Comparison of ENCODE assay signal across 1 cellular context in the genomic region with DNA sequence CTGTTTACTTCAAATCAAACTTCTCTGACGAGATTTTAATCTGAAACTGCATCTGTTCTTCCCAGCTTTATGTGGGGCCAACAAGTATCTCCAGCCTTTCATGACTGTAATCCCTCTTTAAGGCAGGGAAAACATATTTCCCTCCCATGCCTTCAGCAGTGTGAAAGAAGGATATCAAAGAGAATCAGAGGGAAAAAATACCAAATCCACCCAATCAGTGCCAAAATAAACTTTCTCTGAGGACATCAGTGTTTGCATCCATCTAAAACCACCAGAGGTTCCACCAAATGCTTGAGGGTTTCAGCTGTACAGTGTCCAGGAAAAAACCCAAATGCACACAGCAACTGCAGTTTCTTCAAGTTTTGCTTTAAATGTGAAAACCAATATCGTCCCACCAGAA.
TF ChIP-seq lines count a peak whose summit lies in the region.

No MANE protein-coding gene starts in this region.

TF ChIP-seq in IMR-90, 13 proteins besides CTCF, POLR2A, EP300 and RAD21:
- no peak for TF ChIP-seq NFE2L2 (IDR thresholded peaks at IDR 0.05; ENCODE audit: low read depth, low read length)
- TF ChIP-seq, protein P1, sequence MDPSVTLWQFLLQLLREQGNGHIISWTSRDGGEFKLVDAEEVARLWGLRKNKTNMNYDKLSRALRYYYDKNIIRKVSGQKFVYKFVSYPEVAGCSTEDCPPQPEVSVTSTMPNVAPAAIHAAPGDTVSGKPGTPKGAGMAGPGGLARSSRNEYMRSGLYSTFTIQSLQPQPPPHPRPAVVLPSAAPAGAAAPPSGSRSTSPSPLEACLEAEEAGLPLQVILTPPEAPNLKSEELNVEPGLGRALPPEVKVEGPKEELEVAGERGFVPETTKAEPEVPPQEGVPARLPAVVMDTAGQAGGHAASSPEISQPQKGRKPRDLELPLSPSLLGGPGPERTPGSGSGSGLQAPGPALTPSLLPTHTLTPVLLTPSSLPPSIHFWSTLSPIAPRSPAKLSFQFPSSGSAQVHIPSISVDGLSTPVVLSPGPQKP (IDR thresholded peaks at IDR 0.05; ENCODE audit: borderline replicate concordance, low read depth, low read length) = no peak
- TF ChIP-seq MXI1 (IDR thresholded peaks at IDR 0.05; ENCODE audit: borderline replicate concordance, low read depth, low read length) = no peak
- TF ChIP-seq, protein P2, sequence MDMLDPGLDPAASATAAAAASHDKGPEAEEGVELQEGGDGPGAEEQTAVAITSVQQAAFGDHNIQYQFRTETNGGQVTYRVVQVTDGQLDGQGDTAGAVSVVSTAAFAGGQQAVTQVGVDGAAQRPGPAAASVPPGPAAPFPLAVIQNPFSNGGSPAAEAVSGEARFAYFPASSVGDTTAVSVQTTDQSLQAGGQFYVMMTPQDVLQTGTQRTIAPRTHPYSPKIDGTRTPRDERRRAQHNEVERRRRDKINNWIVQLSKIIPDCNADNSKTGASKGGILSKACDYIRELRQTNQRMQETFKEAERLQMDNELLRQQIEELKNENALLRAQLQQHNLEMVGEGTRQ (IDR thresholded peaks at IDR 0.05; ENCODE audit: low read depth, low read length) = no peak
- TF ChIP-seq RFX5 (IDR thresholded peaks at IDR 0.05; ENCODE audit: low read depth, low read length) = no peak
- no peak for TF ChIP-seq SMC3 (IDR thresholded peaks at IDR 0.05; ENCODE audit: low read depth, low read length)
